12 cellular contexts compared by ENCODE assay signal in the genomic region with DNA sequence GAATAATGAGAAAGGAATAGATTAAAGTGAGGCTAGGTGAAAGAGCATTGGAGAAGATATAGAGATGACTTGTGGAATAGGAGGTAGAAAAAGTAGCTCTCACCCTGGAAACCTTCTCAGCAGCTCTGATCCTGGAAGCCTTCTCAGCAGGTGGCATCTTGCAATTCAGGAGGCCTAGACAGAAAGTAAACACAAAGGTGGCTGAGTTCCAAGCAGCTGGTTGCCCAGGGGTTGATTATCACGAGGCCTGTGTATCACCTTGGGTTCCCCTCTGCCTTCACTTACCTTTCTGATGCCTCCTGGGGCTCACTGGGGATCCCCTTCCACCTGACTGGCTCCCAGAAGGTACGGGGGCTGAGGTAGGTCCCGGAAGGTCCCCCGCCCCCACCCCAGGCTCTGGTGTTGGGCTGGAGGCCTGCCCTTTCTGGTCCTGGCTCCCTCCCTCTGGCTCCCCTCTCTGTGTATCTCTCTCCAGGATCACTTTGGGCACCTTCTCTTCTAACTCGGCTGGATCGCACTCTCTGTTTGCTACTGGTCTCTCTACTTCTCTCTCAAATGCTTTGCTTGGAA. TPM values are rescaled to one million over a fixed set of nuclear protein-coding genes. Genes with fewer than 3 reads are reported as not detected.
DNase-seq lines count a peak whose midpoint lies in the region; ATAC-seq and TF ChIP-seq lines count a peak whose summit lies in the region.
"Had no signal": no experiment of that assay in that cellular context is flagged by ENCODE, and none has a peak within 500 bp of the region (broad histone marks: within the 10 kb centered on the region; RNA-seq: fewer than 3 reads in every experiment).

No MANE protein-coding gene starts in this region.

- ATAC-seq in RWPE2 (ENCODE audit: low read depth) (peak; percentile 20; the same call in 2 of the 3 replicates), HG02678 (IDR thresholded peaks at IDR 0.05; ENCODE audit: unreplicated experiment) (no peak), HG03159 (IDR thresholded peaks at IDR 0.05; ENCODE audit: unreplicated experiment) (no peak)

- H3K27ac ChIP-seq in RWPE2 (ENCODE audit: poor library complexity, severe bottlenecking) (no peak overlapping the region), liver (ENCODE audit: low read depth in 1 of 2, low read length in 2 of 2) (no peak overlapping the region), substantia nigra (ENCODE audit: low read depth, low read length, poor library complexity, severe bottlenecking) (no peak overlapping the region)
- H3K27ac ChIP-seq: hepatocyte had no signal

- H3K4me1 ChIP-seq in RWPE2 (ENCODE audit: insufficient read depth, poor library complexity, severe bottlenecking) (no peaks in the 10 kb centered on the region), liver (ENCODE audit: control insufficient read depth in 4 of 4, insufficient read depth in 4 of 4, low read length in 3 of 4) (peaks cover 7 to 36% (median 22%) of the 10 kb centered on the region in 4 donors)

- no peak overlapping the region for H3K9ac ChIP-seq in liver (ENCODE audit: low read depth in 1 of 2, low read length in 2 of 2)

- 81% methylated on average over 6 of the region's 6 CpGs for WGBS in liver

- DNase-seq in DMS53 (lab: John Stamatoyannopoulos, UW) (peak; percentile 91), NCI-H187 (lab: John Stamatoyannopoulos, UW) (peak; percentile 36 to 62), RWPE2 (ENCODE audit: low spot score) (no peak), CD1c-positive myeloid dendritic cell (ENCODE audit: extremely low spot score) (no peak), substantia nigra (lab: John Stamatoyannopoulos, UW) (no peak)
- DNase-seq: CD4-positive, alpha-beta memory T cell; HCEC 1CT; OCI-M1 had no signal

- TF ChIP-seq CTCF in RWPE2 (IDR thresholded peaks at IDR 0.05; ENCODE audit: poor library complexity, severe bottlenecking) (no peak), liver (IDR thresholded peaks at IDR 0.05; ENCODE audit: low read depth, low read length, missing input control) (no peak)

- H3K9me3 ChIP-seq in RWPE2 (ENCODE audit: severe bottlenecking): no peaks in the 10 kb centered on the region
- H3K9me3 ChIP-seq in liver (ENCODE audit: control insufficient read depth in 4 of 4, low read length in 3 of 4): no peaks in the 10 kb centered on the region

- H3K36me3 ChIP-seq in RWPE2 (ENCODE audit: low read depth): peaks cover 61% of the 10 kb centered on the region
- H3K36me3 ChIP-seq in liver (ENCODE audit: control insufficient read depth in 4 of 4, insufficient read depth in 3 of 4, low read depth in 1 of 4, low read length in 3 of 4): peaks cover 3 to 33% (median 15%) of the 10 kb centered on the region in 4 donors

- no peaks in the 10 kb centered on the region for H3K27me3 ChIP-seq in RWPE2 (ENCODE audit: insufficient read depth, poor library complexity, severe bottlenecking)
- no peaks in the 10 kb centered on the region for H3K27me3 ChIP-seq in liver (ENCODE audit: control insufficient read depth in 4 of 4, insufficient read depth in 4 of 4, low read length in 3 of 4)
- H3K27me3 ChIP-seq: hepatocyte had no signal

- TF ChIP-seq RAD21 in liver (IDR thresholded peaks at IDR 0.05): no peak

- H3K4me3 ChIP-seq in RWPE2 (ENCODE audit: severe bottlenecking): no peak overlapping the region
- no peak overlapping the region for H3K4me3 ChIP-seq in liver (ENCODE audit: low read depth in 1 of 3, low read length in 3 of 3)
- H3K4me3 ChIP-seq: hepatocyte had no signal

TF ChIP-seq in liver, 16 proteins besides CTCF, POLR2A, EP300 and RAD21:
- TF ChIP-seq GABPA (IDR thresholded peaks at IDR 0.05 in 1 of 2, conservative IDR thresholded peaks at IDR 0.05 in 1 of 2) (no peak), MAX (IDR thresholded peaks at IDR 0.05) (no peak), FOXA2 (IDR thresholded peaks at IDR 0.05) (peak; percentile 44), SP1 (IDR thresholded peaks at IDR 0.05) (no peak)

RNA-seq across cellular contexts. Expression of gene MDC1, which starts 9.7 kb away (rescaled TPM):
- total RNA-seq in liver: 10 to 100 TPM in 1 of 2 donors, 1 to 10 TPM in 1; 9.0 to 15.5 TPM
- polyA plus RNA-seq in liver: 1 to 10 TPM; 5.9 to 7.7 TPM

RNA-seq across cellular contexts. Expression of gene TUBB, which starts 12.8 kb away (rescaled TPM):
- 100 to 1,000 TPM; 197 to 533 TPM for total RNA-seq in liver
- 100 to 1,000 TPM; 115 to 224 TPM for polyA plus RNA-seq in liver

RNA-seq across cellular contexts. Expression of gene NRM, which starts 16.6 kb away (rescaled TPM):
- 1 to 10 TPM in 1 of 2 donors, under 1 TPM in 1; 0.59 to 2.3 TPM for total RNA-seq in liver
- 1 to 10 TPM; 2.4 to 3.3 TPM for polyA plus RNA-seq in liver

RNA-seq across cellular contexts. Expression of gene PPP1R18, which starts 20.9 kb away (rescaled TPM):
- total RNA-seq in liver: 10 to 100 TPM; 11.4 to 11.5 TPM
- 10 to 100 TPM in 1 of 2 donors, 1 to 10 TPM in 1; 7.4 to 17.4 TPM for polyA plus RNA-seq in liver

RNA-seq across cellular contexts. Expression of gene DHX16, which starts 34.6 kb away (rescaled TPM):
- 10 to 100 TPM; 20.6 to 23.9 TPM for total RNA-seq in liver
- polyA plus RNA-seq in liver: 10 to 100 TPM; 10.1 to 14.2 TPM

Comparison
In these comparisons a context has a peak if more than half of its experiments do, and no peak if none do; other contexts are left out.
1. DNase-seq: peak in DMS53 (single experiment) and NCI-H187 (2 of 2); none in RWPE2 (single experiment), CD1c-positive myeloid dendritic cell (single experiment) and substantia nigra (0 of 49).